ENCODE assay signal across 1 cellular context in the genomic region with DNA sequence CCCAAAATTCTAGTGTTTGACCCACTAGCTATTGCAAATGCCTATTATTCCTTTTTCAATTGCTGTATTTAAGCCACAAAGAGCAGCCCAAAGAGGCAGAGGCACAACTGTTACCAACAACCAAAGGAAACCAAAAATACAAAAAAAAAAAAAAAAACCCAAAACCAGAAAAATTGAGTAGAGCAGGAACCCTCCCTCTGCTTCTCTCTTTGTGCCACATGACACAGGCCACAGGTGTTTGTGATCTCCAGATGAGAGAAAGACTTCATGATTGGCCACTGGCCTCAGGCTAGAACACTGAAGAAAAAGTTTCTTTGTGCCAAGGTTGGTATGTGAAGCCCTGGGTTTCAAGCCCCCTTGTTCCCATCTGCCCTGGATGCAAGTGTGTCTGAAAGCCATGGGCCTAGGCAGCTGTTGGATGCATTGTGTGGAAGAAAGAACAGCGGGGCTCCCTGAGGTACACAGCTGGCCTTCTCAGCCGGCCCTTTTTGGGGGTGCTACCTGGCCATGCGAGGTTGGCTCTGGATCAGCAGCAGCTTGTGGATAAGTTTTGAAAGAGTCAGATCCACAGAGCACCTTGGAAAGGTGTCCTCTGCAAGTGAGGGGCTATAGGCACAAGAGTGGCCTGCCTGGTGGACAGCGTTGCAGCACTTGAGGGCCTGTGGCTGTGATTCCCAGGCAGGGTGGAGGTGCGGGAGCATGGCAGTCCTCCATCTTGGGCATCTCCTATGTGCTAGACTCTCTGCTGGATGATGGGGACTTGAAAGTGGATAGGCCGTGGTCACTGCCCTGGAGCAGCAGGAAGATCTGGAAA.
TF ChIP-seq lines count a peak whose summit lies in the region.

No MANE protein-coding gene starts in this region.

TF ChIP-seq in HepG2, 621 proteins besides CTCF, POLR2A, EP300 and RAD21 (continued from another document):
- TF ChIP-seq, protein P1, sequence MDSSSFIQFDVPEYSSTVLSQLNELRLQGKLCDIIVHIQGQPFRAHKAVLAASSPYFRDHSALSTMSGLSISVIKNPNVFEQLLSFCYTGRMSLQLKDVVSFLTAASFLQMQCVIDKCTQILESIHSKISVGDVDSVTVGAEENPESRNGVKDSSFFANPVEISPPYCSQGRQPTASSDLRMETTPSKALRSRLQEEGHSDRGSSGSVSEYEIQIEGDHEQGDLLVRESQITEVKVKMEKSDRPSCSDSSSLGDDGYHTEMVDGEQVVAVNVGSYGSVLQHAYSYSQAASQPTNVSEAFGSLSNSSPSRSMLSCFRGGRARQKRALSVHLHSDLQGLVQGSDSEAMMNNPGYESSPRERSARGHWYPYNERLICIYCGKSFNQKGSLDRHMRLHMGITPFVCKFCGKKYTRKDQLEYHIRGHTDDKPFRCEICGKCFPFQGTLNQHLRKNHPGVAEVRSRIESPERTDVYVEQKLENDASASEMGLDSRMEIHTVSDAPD (CRISPR knock-in tag; IDR thresholded peaks at IDR 0.05) = no peak
- 0 out of 2 replicates have a peak, but pooled peaks have one; percentile 46 for TF ChIP-seq ZNF619 (CRISPR knock-in tag; IDR thresholded peaks at IDR 0.05)
- TF ChIP-seq, protein P2, sequence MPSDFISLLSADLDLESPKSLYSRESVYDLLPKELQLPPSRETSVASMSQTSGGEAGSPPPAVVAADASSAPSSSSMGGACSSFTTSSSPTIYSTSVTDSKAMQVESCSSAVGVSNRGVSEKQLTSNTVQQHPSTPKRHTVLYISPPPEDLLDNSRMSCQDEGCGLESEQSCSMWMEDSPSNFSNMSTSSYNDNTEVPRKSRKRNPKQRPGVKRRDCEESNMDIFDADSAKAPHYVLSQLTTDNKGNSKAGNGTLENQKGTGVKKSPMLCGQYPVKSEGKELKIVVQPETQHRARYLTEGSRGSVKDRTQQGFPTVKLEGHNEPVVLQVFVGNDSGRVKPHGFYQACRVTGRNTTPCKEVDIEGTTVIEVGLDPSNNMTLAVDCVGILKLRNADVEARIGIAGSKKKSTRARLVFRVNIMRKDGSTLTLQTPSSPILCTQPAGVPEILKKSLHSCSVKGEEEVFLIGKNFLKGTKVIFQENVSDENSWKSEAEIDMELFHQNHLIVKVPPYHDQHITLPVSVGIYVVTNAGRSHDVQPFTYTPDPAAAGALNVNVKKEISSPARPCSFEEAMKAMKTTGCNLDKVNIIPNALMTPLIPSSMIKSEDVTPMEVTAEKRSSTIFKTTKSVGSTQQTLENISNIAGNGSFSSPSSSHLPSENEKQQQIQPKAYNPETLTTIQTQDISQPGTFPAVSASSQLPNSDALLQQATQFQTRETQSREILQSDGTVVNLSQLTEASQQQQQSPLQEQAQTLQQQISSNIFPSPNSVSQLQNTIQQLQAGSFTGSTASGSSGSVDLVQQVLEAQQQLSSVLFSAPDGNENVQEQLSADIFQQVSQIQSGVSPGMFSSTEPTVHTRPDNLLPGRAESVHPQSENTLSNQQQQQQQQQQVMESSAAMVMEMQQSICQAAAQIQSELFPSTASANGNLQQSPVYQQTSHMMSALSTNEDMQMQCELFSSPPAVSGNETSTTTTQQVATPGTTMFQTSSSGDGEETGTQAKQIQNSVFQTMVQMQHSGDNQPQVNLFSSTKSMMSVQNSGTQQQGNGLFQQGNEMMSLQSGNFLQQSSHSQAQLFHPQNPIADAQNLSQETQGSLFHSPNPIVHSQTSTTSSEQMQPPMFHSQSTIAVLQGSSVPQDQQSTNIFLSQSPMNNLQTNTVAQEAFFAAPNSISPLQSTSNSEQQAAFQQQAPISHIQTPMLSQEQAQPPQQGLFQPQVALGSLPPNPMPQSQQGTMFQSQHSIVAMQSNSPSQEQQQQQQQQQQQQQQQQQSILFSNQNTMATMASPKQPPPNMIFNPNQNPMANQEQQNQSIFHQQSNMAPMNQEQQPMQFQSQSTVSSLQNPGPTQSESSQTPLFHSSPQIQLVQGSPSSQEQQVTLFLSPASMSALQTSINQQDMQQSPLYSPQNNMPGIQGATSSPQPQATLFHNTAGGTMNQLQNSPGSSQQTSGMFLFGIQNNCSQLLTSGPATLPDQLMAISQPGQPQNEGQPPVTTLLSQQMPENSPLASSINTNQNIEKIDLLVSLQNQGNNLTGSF (CRISPR knock-in tag; IDR thresholded peaks at IDR 0.05) = no peak
- TF ChIP-seq HES4 (CRISPR knock-in tag; IDR thresholded peaks at IDR 0.05; ENCODE audit: borderline replicate concordance) = no peak
- 0 out of 2 replicates have a peak, but pooled peaks have one; percentile 24 for TF ChIP-seq KDM5B (CRISPR knock-in tag; IDR thresholded peaks at IDR 0.05; ENCODE audit: borderline replicate concordance)
- no peak for TF ChIP-seq ZSCAN22 (CRISPR knock-in tag; IDR thresholded peaks at IDR 0.05)
- no peak for TF ChIP-seq ZSCAN29 (CRISPR knock-in tag; conservative IDR thresholded peaks at IDR 0.05)
- no peak for TF ChIP-seq MXD4 (CRISPR knock-in tag; IDR thresholded peaks at IDR 0.05)
- no peak for TF ChIP-seq ZFP82 (CRISPR knock-in tag; IDR thresholded peaks at IDR 0.05; ENCODE audit: borderline replicate concordance)
- TF ChIP-seq ZNF446 (CRISPR knock-in tag; IDR thresholded peaks at IDR 0.05) = no peak
- TF ChIP-seq, protein P3, sequence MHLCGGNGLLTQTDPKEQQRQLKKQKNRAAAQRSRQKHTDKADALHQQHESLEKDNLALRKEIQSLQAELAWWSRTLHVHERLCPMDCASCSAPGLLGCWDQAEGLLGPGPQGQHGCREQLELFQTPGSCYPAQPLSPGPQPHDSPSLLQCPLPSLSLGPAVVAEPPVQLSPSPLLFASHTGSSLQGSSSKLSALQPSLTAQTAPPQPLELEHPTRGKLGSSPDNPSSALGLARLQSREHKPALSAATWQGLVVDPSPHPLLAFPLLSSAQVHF (CRISPR knock-in tag; IDR thresholded peaks at IDR 0.05) = no peak
- TF ChIP-seq PCBP1 (IDR thresholded peaks at IDR 0.05; ENCODE audit: borderline replicate concordance, low read depth, low read length) = no peak
- TF ChIP-seq, protein P4, sequence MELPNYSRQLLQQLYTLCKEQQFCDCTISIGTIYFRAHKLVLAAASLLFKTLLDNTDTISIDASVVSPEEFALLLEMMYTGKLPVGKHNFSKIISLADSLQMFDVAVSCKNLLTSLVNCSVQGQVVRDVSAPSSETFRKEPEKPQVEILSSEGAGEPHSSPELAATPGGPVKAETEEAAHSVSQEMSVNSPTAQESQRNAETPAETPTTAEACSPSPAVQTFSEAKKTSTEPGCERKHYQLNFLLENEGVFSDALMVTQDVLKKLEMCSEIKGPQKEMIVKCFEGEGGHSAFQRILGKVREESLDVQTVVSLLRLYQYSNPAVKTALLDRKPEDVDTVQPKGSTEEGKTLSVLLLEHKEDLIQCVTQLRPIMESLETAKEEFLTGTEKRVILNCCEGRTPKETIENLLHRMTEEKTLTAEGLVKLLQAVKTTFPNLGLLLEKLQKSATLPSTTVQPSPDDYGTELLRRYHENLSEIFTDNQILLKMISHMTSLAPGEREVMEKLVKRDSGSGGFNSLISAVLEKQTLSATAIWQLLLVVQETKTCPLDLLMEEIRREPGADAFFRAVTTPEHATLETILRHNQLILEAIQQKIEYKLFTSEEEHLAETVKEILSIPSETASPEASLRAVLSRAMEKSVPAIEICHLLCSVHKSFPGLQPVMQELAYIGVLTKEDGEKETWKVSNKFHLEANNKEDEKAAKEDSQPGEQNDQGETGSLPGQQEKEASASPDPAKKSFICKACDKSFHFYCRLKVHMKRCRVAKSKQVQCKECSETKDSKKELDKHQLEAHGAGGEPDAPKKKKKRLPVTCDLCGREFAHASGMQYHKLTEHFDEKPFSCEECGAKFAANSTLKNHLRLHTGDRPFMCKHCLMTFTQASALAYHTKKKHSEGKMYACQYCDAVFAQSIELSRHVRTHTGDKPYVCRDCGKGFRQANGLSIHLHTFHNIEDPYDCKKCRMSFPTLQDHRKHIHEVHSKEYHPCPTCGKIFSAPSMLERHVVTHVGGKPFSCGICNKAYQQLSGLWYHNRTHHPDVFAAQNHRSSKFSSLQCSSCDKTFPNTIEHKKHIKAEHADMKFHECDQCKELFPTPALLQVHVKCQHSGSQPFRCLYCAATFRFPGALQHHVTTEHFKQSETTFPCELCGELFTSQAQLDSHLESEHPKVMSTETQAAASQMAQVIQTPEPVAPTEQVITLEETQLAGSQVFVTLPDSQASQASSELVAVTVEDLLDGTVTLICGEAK (IDR thresholded peaks at IDR 0.05) = no peak
- TF ChIP-seq, protein P4 (CRISPR knock-in tag; IDR thresholded peaks at IDR 0.05) = no peak
